In the genomic region with DNA sequence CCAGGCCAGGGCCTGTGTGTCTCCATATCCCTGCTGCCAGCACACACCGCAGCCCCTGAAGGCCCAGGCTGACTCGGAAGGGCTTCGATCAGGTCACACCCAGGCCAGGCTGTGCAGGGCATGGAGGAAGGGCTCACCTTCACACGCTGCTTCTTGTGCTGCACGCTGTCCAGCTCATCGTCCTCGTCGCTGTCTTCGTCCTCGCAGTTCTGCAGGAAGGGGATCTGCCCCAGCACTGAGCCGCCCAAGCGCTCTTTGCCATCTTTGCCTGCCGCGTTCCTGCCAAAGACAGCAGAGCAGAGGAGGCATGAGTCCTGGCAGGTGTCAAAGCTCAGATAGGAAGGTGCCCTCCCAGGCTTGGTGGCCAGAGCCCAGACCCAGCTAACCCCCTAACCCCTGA, we compare ENCODE assay signal across 18 cellular contexts. TPM values are rescaled to one million over a fixed set of nuclear protein-coding genes. Genes with fewer than 3 reads are reported as not detected.
DNase-seq lines count a peak whose midpoint lies in the region; FAIRE-seq and TF ChIP-seq lines count a peak whose summit lies in the region.
"Had no signal": no experiment of that assay in that cellular context is flagged by ENCODE, and none has a peak within 500 bp of the region (broad histone marks: within the 10 kb centered on the region; RNA-seq: fewer than 3 reads in every experiment).

No MANE protein-coding gene starts in this region.

- H3F3A ChIP-seq in PC-9 (ENCODE audit: insufficient read depth, low read depth) = peaks cover 56% of the 10 kb centered on the region

- TF ChIP-seq EP300 in sigmoid colon (IDR thresholded peaks at IDR 0.05) = no peak

- H3K4me1 Mint-ChIP-seq in endothelial cell (ENCODE audit: unreplicated experiment) = peaks cover 16% of the 10 kb centered on the region

- H3K9me2 ChIP-seq in PC-9 (ENCODE audit: insufficient read depth) = no peaks in the 10 kb centered on the region

- H3K36me3 ChIP-seq in PC-9 (ENCODE audit: low read depth) = peaks cover 45% of the 10 kb centered on the region
- peaks cover 52 to 98% (median 81%) of the 10 kb centered on the region in 4 donors for H3K36me3 ChIP-seq in sigmoid colon

- no peak for TF ChIP-seq CTCF in C4-2B (conservative IDR thresholded peaks at IDR 0.05)
- no peak for TF ChIP-seq CTCF in PC-9 (conservative IDR thresholded peaks at IDR 0.05)
- TF ChIP-seq CTCF in endothelial cell (IDR thresholded peaks at IDR 0.05; ENCODE audit: unreplicated experiment) = no peak
- TF ChIP-seq CTCF in sigmoid colon (IDR thresholded peaks at IDR 0.05) = no peak

- CTCF ChIA-PET in PC-9 (lab: Charles Lee) = interaction anchor here (0.5 kb wide), 1 partner anchor 19 kb away, joined by 3 read pairs; no protein-coding TSS in a partner anchor

- H3K27me3 Mint-ChIP-seq in endothelial cell (ENCODE audit: unreplicated experiment) = peaks cover 16% of the 10 kb centered on the region
- H3K27me3 Mint-ChIP-seq: activated naive CD8-positive, alpha-beta T cell treated with anti-CD3 and anti-CD28 coated beads, Interleukin-2, amount 10 ng/mL, durations not matched to agents 7 days and 5 days; effector memory CD8-positive, alpha-beta T cell; stimulated activated naive CD8-positive, alpha-beta T cell treated with anti-CD3 and anti-CD28 coated beads, Interleukin-15, Interleukin-2, amounts not matched to agents 100 ng/mL and 50 ng/mL, for 24 hours had no signal

- no peak overlapping the region for H2AFZ ChIP-seq in PC-9

- H3K27me3 ChIP-seq in PC-9 (ENCODE audit: insufficient read depth, low read depth) = no peaks in the 10 kb centered on the region
- no peaks in the 10 kb centered on the region for H3K27me3 ChIP-seq in sigmoid colon
- H3K27me3 ChIP-seq: cardiac muscle cell, left lung had no signal

- POLR2A ChIA-PET in PC-9 (lab: Charles Lee; ENCODE audit: unreplicated experiment) = interaction anchor here (0.5 to 0.8 kb wide), 2 partner anchors 15 to 16 kb away, joined by 4 to 5 read pairs; no protein-coding TSS in a partner anchor

- H3K9me3 Mint-ChIP-seq in endothelial cell (ENCODE audit: unreplicated experiment) = no peaks in the 10 kb centered on the region
- H3K9me3 Mint-ChIP-seq: activated naive CD8-positive, alpha-beta T cell treated with anti-CD3 and anti-CD28 coated beads, Interleukin-2, amount 10 ng/mL, durations not matched to agents 7 days and 5 days; effector memory CD8-positive, alpha-beta T cell; stimulated activated naive CD8-positive, alpha-beta T cell treated with anti-CD3 and anti-CD28 coated beads, Interleukin-15, Interleukin-2, amounts not matched to agents 100 ng/mL and 50 ng/mL, for 24 hours had no signal

- peaks cover 47% of the 10 kb centered on the region for H4K20me1 ChIP-seq in PC-9 (ENCODE audit: insufficient read depth)

- peaks cover 47% of the 10 kb centered on the region for H3K79me2 ChIP-seq in PC-9 (ENCODE audit: low read depth)

- TF ChIP-seq POLR2A in sigmoid colon (IDR thresholded peaks at IDR 0.05) = no peak
- TF ChIP-seq POLR2A in GM12892 (IDR thresholded peaks at IDR 0.05; ENCODE audit: low read depth, low read length) = no peak

- intact Hi-C loops in PC-9 (cut with micrococcal nuclease; ENCODE audit: unreplicated experiment) (loop anchor here (5.0 kb wide), 1 partner anchor 57 kb away; a partner anchor contains a TSS), sigmoid colon (cut with DNase I) (no loop called here)

- WGBS in sigmoid colon, 2 donors = 96 to 97% methylated on average over 14 of the region's 14 CpGs

- no peak overlapping the region for H3K27ac Mint-ChIP-seq in endothelial cell (ENCODE audit: unreplicated experiment)
- H3K27ac Mint-ChIP-seq: activated naive CD8-positive, alpha-beta T cell treated with anti-CD3 and anti-CD28 coated beads, Interleukin-2, amount 10 ng/mL, durations not matched to agents 7 days and 5 days; stimulated activated naive CD8-positive, alpha-beta T cell treated with anti-CD3 and anti-CD28 coated beads, Interleukin-15, Interleukin-2, amounts not matched to agents 100 ng/mL and 50 ng/mL, for 24 hours had no signal

- FAIRE-seq in GM12892 (lab: Jason Lieb, UNC) = no peak

- H3K4me3 ChIP-seq in PC-9 (no peak overlapping the region), sigmoid colon (no peak overlapping the region)
- H3K4me3 ChIP-seq: cardiac muscle cell, prostate gland, SK-N-MC had no signal

- DNase-seq in PC-9 (no peak), endothelial cell (ENCODE audit: low spot score) (no peak), sigmoid colon (peak; percentile 66), NCI-H1105 treated with DMSO at 0.1 percent for 48 hours (lab: John Stamatoyannopoulos, UW) (no peak), GM12892 (ENCODE audit: insufficient read length) (no peak), GOT3 (lab: John Stamatoyannopoulos, UW) (no peak), NCI-H526 treated with DMSO at 0.1 percent for 48 hours (lab: John Stamatoyannopoulos, UW) (no peak)
- DNase-seq: activated CD4-positive, alpha-beta T cell treated with anti-CD3 and anti-CD28 coated beads for 48 hours; activated naive CD8-positive, alpha-beta T cell treated with anti-CD3 and anti-CD28 coated beads, Interleukin-2, amount 10 ng/mL, durations not matched to agents 7 days and 5 days; effector memory CD8-positive, alpha-beta T cell; foreskin melanocyte; NCI-H2029 had no signal

- H3K9me3 ChIP-seq in PC-9 (ENCODE audit: insufficient read depth, low read depth) (no peaks in the 10 kb centered on the region), sigmoid colon (no peaks in the 10 kb centered on the region)
- H3K9me3 ChIP-seq: left lung, prostate gland had no signal

- H3K4me1 ChIP-seq in PC-9 (replicated peaks; ENCODE audit: insufficient read depth) (peaks cover 54% of the 10 kb centered on the region), sigmoid colon (peaks cover 0 to 19% (median 13%) of the 10 kb centered on the region in 4 donors)
- H3K4me1 ChIP-seq: prostate gland had no signal

- H3K27ac ChIP-seq in C4-2B = peak overlapping the region; percentile 51
- H3K27ac ChIP-seq in PC-9 = peak overlapping the region; percentile 83
- H3K27ac ChIP-seq in sigmoid colon = no peak overlapping the region
- H3K27ac ChIP-seq: cardiac muscle cell, prostate gland, SK-N-MC had no signal

- H3K36me3 Mint-ChIP-seq in endothelial cell (ENCODE audit: low read depth, unreplicated experiment) = peaks cover 47% of the 10 kb centered on the region

- H3K4me2 ChIP-seq in PC-9 = peak overlapping the region; percentile 72

- TSS peak; percentile 39 for BruUV-seq in PC-9 (replicated peaks; lab: Mats Ljungman, UMichigan)

- peak overlapping the region; percentile 51 for H3K4me3 Mint-ChIP-seq in endothelial cell (ENCODE audit: unreplicated experiment)
- H3K4me3 Mint-ChIP-seq: activated naive CD8-positive, alpha-beta T cell treated with anti-CD3 and anti-CD28 coated beads, Interleukin-2, amount 10 ng/mL, durations not matched to agents 7 days and 5 days; stimulated activated naive CD8-positive, alpha-beta T cell treated with anti-CD3 and anti-CD28 coated beads, Interleukin-15, Interleukin-2, amounts not matched to agents 100 ng/mL and 50 ng/mL, for 24 hours had no signal

RNA-seq across cellular contexts. Expression of a gene that starts 13.7 kb away (rescaled TPM):
- total RNA-seq in PC-9 (2021) (88.5 and 97.8 TPM in 2 replicates), endothelial cell (ENCODE audit: unreplicated experiment) (132 TPM), sigmoid colon (10 to 100 TPM; 14.7 to 33.8 (median 16.7) TPM)
- polyA plus RNA-seq in sigmoid colon = 10 to 100 TPM; 18.6 to 51.7 (median 32.6) TPM
- 31.9 TPM for polyA plus RNA-seq in GM12892 (2012; ENCODE audit: missing spikeins)

RNA-seq across cellular contexts. Expression of a gene that starts 15.3 kb away (rescaled TPM):
- total RNA-seq in PC-9 (2021) (7.6 and 10.6 TPM in 2 replicates), endothelial cell (ENCODE audit: unreplicated experiment) (22.7 TPM), sigmoid colon (10 to 100 TPM; 15.0 to 31.0 (median 15.7) TPM)
- 10 to 100 TPM in 1 of 3 donors, 1 to 10 TPM in 2; 1.4 to 11.9 (median 3.6) TPM for polyA plus RNA-seq in sigmoid colon
- polyA plus RNA-seq in GM12892 (2012; ENCODE audit: missing spikeins) = 4.0 TPM

RNA-seq across cellular contexts. Expression of a gene that starts 15.7 kb away (rescaled TPM):
- total RNA-seq in PC-9 (2021) (93.3 and 131 TPM in 2 replicates), endothelial cell (ENCODE audit: unreplicated experiment) (111 TPM), sigmoid colon (10 to 100 TPM; 42.5 to 62.6 (median 49.7) TPM)
- 10 to 100 TPM; 45.0 to 63.4 (median 51.8) TPM for polyA plus RNA-seq in sigmoid colon
- polyA plus RNA-seq in GM12892 (2012; ENCODE audit: missing spikeins) = 26.8 TPM

RNA-seq across cellular contexts. Expression of a gene that starts 57.8 kb away (rescaled TPM):
- total RNA-seq in PC-9 (2021) (218 and 264 TPM in 2 replicates), endothelial cell (ENCODE audit: unreplicated experiment) (62.6 TPM), sigmoid colon (10 to 100 TPM; 21.8 to 28.8 (median 24.8) TPM)
- 100 to 1,000 TPM in 1 of 3 donors, 10 to 100 TPM in 2; 24.7 to 122 (median 30.6) TPM for polyA plus RNA-seq in sigmoid colon
- 31.0 TPM for polyA plus RNA-seq in GM12892 (2012; ENCODE audit: missing spikeins)

Comparison
In these comparisons a context has a peak if more than half of its experiments do, and no peak if none do; other contexts are left out.
1. H3K27ac ChIP-seq: peak in C4-2B (single experiment) and PC-9 (single experiment); none in sigmoid colon (0 of 4).